8 cellular contexts compared by ENCODE assay signal in the genomic region with DNA sequence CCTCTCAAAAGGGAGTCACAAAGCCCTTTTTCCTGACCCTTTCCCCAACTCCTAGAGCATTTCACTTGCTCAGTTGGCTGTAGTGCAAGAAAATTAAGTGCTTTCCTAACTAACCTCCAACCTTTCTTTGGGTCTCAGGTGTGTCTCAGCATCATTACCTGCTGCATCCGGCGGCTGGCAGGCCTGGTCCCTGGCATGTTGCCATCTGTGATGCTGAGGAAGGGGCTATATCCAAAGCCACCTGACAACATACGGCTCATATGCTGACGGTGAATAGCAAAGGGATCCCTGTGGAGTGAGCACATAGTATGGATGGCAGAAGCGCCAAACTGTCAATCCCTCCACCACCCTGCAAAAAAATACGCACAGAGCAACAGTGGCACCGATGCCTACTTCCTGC. TPM values are rescaled to one million over a fixed set of nuclear protein-coding genes. Genes with fewer than 3 reads are reported as not detected.
DNase-seq lines count a peak whose midpoint lies in the region; ATAC-seq lines count a peak whose summit lies in the region.

No MANE protein-coding gene starts in this region.

- H3K27ac Mint-ChIP-seq in activated CD8-positive, alpha-beta T cell treated with anti-CD3 and anti-CD28 coated beads, Interleukin-2, amount 10 ng/mL, durations not matched to agents 7 days and 5 days: peak overlapping the region; percentile 99
- H3K27ac Mint-ChIP-seq in stimulated activated naive CD8-positive, alpha-beta T cell treated with anti-CD3 and anti-CD28 coated beads, Interleukin-15, amount 100 ng/mL, for 72 hours: peak overlapping the region; percentile 6 to 99

- H3K36me3 Mint-ChIP-seq in activated CD8-positive, alpha-beta T cell treated with anti-CD3 and anti-CD28 coated beads, Interleukin-2, amount 10 ng/mL, durations not matched to agents 7 days and 5 days (ENCODE audit: low read depth): peaks cover 39% of the 10 kb centered on the region

- peak overlapping the region; percentile 91 for H3K4me3 Mint-ChIP-seq in activated CD8-positive, alpha-beta T cell treated with anti-CD3 and anti-CD28 coated beads, Interleukin-2, amount 10 ng/mL, durations not matched to agents 7 days and 5 days
- H3K4me3 Mint-ChIP-seq in stimulated activated naive CD8-positive, alpha-beta T cell treated with anti-CD3 and anti-CD28 coated beads, Interleukin-15, amount 100 ng/mL, for 72 hours: peak overlapping the region; percentile 91 to 96

- CTCF ChIA-PET in activated CD8-positive, alpha-beta T cell treated with anti-CD3 and anti-CD28 coated beads, Interleukin-2, amount 10 ng/mL, durations not matched to agents 7 days and 5 days (lab: Charles Lee): interaction anchor here (0.9 to 13.5 kb wide), 8 partner anchors 15 to 182 kb away, joined by 3 to 378 read pairs (median 18); partner anchors contain the start of genes GPR162, LAG3, P3H3 and PTMS

- POLR2A ChIA-PET in activated CD8-positive, alpha-beta T cell treated with anti-CD3 and anti-CD28 coated beads, Interleukin-2, amount 10 ng/mL, durations not matched to agents 7 days and 5 days (lab: Charles Lee): interaction anchor here (1.0 to 3.7 kb wide), 8 partner anchors 9 to 139 kb away, joined by 4 to 66 read pairs (median 9); partner anchors contain the start of genes CDCA3, COPS7A, LAG3 and TPI1

- peaks cover 26% of the 10 kb centered on the region for H3K4me1 Mint-ChIP-seq in activated CD8-positive, alpha-beta T cell treated with anti-CD3 and anti-CD28 coated beads, Interleukin-2, amount 10 ng/mL, durations not matched to agents 7 days and 5 days (ENCODE audit: low read depth)
- peaks cover 35% of the 10 kb centered on the region for H3K4me1 Mint-ChIP-seq in stimulated activated naive CD8-positive, alpha-beta T cell treated with anti-CD3 and anti-CD28 coated beads, Interleukin-15, amount 100 ng/mL, for 72 hours

- H3K27me3 Mint-ChIP-seq in activated CD8-positive, alpha-beta T cell treated with anti-CD3 and anti-CD28 coated beads, Interleukin-2, amount 10 ng/mL, durations not matched to agents 7 days and 5 days (ENCODE audit: low read depth): no peaks in the 10 kb centered on the region
- H3K27me3 Mint-ChIP-seq in stimulated activated naive CD8-positive, alpha-beta T cell treated with anti-CD3 and anti-CD28 coated beads, Interleukin-15, amount 100 ng/mL, for 72 hours: peaks cover 4% of the 10 kb centered on the region

- no peaks in the 10 kb centered on the region for H3K9me3 Mint-ChIP-seq in activated CD8-positive, alpha-beta T cell treated with anti-CD3 and anti-CD28 coated beads, Interleukin-2, amount 10 ng/mL, durations not matched to agents 7 days and 5 days (ENCODE audit: insufficient read depth)
- no peaks in the 10 kb centered on the region for H3K9me3 Mint-ChIP-seq in stimulated activated naive CD8-positive, alpha-beta T cell treated with anti-CD3 and anti-CD28 coated beads, Interleukin-15, amount 100 ng/mL, for 72 hours

- no peak for ATAC-seq in activated CD8-positive, alpha-beta T cell treated with anti-CD3 and anti-CD28 coated beads, Interleukin-2, amount 10 ng/mL, durations not matched to agents 7 days and 5 days
- ATAC-seq in stimulated activated naive CD8-positive, alpha-beta T cell treated with anti-CD3 and anti-CD28 coated beads, Interleukin-15, amount 100 ng/mL, for 72 hours: no peak

- DNase-seq in NCI-H748 (lab: John Stamatoyannopoulos, UW; ENCODE audit: unreplicated experiment): peak; percentile 23
- DNase-seq in NCI-H748 treated with DMSO at 0.1 percent for 48 hours (lab: John Stamatoyannopoulos, UW): no peak
- no peak for DNase-seq in activated CD8-positive, alpha-beta T cell treated with anti-CD3 and anti-CD28 coated beads, Interleukin-2, amount 10 ng/mL, durations not matched to agents 7 days and 5 days
- DNase-seq in stimulated activated naive CD8-positive, alpha-beta T cell treated with anti-CD3 and anti-CD28 coated beads, Interleukin-15, amount 100 ng/mL, for 72 hours: no peak
- DNase-seq in DMS79 treated with DMSO at 0.1 percent for 48 hours (lab: John Stamatoyannopoulos, UW): no peak
- no peak for DNase-seq in foreskin melanocyte
- no peak for DNase-seq in SW480 (ENCODE audit: low spot score)

- H3K4me3 ChIP-seq in iPS-11a (ENCODE audit: low read depth, low read length): peak overlapping the region; percentile 89

RNA-seq across cellular contexts. Expression of gene MLF2, which starts 1.2 kb away (rescaled TPM):
- total RNA-seq in activated CD8-positive, alpha-beta T cell treated with anti-CD3 and anti-CD28 coated beads, Interleukin-2, amount 10 ng/mL, durations not matched to agents 7 days and 5 days: 100 to 1,000 TPM; 109 to 113 TPM

RNA-seq across cellular contexts. Expression of gene PTMS, which starts 14.4 kb away (rescaled TPM):
- total RNA-seq in activated CD8-positive, alpha-beta T cell treated with anti-CD3 and anti-CD28 coated beads, Interleukin-2, amount 10 ng/mL, durations not matched to agents 7 days and 5 days: 10 to 100 TPM; 42.9 to 47.4 TPM

RNA-seq across cellular contexts. Expression of gene LAG3, which starts 20.6 kb away (rescaled TPM):
- 10 to 100 TPM; 43.0 to 45.2 TPM for total RNA-seq in activated CD8-positive, alpha-beta T cell treated with anti-CD3 and anti-CD28 coated beads, Interleukin-2, amount 10 ng/mL, durations not matched to agents 7 days and 5 days

RNA-seq across cellular contexts. Expression of gene COPS7A, which starts 27.9 kb away (rescaled TPM):
- 10 to 100 TPM; 26.9 to 29.7 TPM for total RNA-seq in activated CD8-positive, alpha-beta T cell treated with anti-CD3 and anti-CD28 coated beads, Interleukin-2, amount 10 ng/mL, durations not matched to agents 7 days and 5 days

RNA-seq across cellular contexts. Expression of gene CD4, which starts 37.6 kb away (rescaled TPM):
- 1 to 10 TPM in 1 of 2 experiments, under 1 TPM in 1; 0.90 to 1.6 TPM for total RNA-seq in activated CD8-positive, alpha-beta T cell treated with anti-CD3 and anti-CD28 coated beads, Interleukin-2, amount 10 ng/mL, durations not matched to agents 7 days and 5 days
